In genomic region chr10:103676851-103677417, GRCh38 we compare ENCODE assay signal across 9 cellular contexts.
A peak's percentile ranks its signal among the peaks of the same experiment; 100 is the strongest.
DNase-seq lines count a peak whose midpoint lies in the region; ATAC-seq and TF ChIP-seq lines count a peak whose summit lies in the region.
"Had no signal": no experiment of that assay in that cellular context is flagged by ENCODE, and none has a peak within 500 bp of the region (broad histone marks: within the 10 kb centered on the region; RNA-seq: fewer than 3 reads in every experiment).

No MANE protein-coding gene starts in this region.

- no peaks in the 10 kb centered on the region for H3K27me3 Mint-ChIP-seq in CD4-positive, alpha-beta memory T cell

- no peaks in the 10 kb centered on the region for H3K27me3 ChIP-seq in CD4-positive, alpha-beta memory T cell (ENCODE audit: insufficient read depth, low read length)
- no peaks in the 10 kb centered on the region for H3K27me3 ChIP-seq in heart right ventricle

- peak; percentile 41 to 68 (median 65) for ATAC-seq in heart right ventricle
- peak; percentile 75 for ATAC-seq in sciatic nerve
- no peak for ATAC-seq in HG02938 (IDR thresholded peaks at IDR 0.05; ENCODE audit: unreplicated experiment)

- peak overlapping the region in 1 of 2 donors; percentile 56 for H3K4me3 ChIP-seq in CD4-positive, alpha-beta memory T cell (ENCODE audit: low read length in 2 of 2)
- peak overlapping the region in 2 of 10 donors; percentile 39 to 46 for H3K4me3 ChIP-seq in heart right ventricle
- H3K4me3 ChIP-seq: HAP-1 had no signal

- CTCF ChIA-PET in CD4-positive, alpha-beta memory T cell (lab: Charles Lee; ENCODE audit: partially characterized antibody): interaction anchor here (0.8 kb wide), 1 partner anchor 9 kb away, joined by 3 read pairs; no protein-coding TSS in a partner anchor

- intact Hi-C loops in CD4-positive, alpha-beta memory T cell (cut with micrococcal nuclease): loop anchor here (10.0 kb wide), 1 partner anchor 282 kb away; the partner anchor contains the start of genes ATP5MK and PDCD11
- intact Hi-C loops in heart right ventricle (cut with DNase I) (loop anchor here in 1 of 10 donors (5.0 kb wide), 1 partner anchor 60 kb away; no protein-coding TSS in a partner anchor), sciatic nerve (cut with DNase I) (no loop called here)

- peak overlapping the region; percentile 39 to 99 (median 98) for H3K27ac Mint-ChIP-seq in CD4-positive, alpha-beta memory T cell

- POLR2A ChIA-PET in CD4-positive, alpha-beta memory T cell (lab: Charles Lee; ENCODE audit: partially characterized antibody): no interaction called here

- H3K27ac ChIP-seq in CD4-positive, alpha-beta memory T cell (ENCODE audit: low read depth, low read length): peak overlapping the region; percentile 86
- H3K27ac ChIP-seq in adipose tissue (ENCODE audit: low read depth, low read length) (peak overlapping the region; percentile 63), heart right ventricle (peak overlapping the region; percentile 16 to 90 (median 82))

- H3K4me1 ChIP-seq in CD4-positive, alpha-beta memory T cell (ENCODE audit: insufficient read depth, low read length): peaks cover 29% of the 10 kb centered on the region
- H3K4me1 ChIP-seq in heart right ventricle: peaks cover 3 to 62% (median 37%) of the 10 kb centered on the region in 9 donors

- H3K4me3 Mint-ChIP-seq in CD4-positive, alpha-beta memory T cell: peak overlapping the region in 4 of 8 donors; percentile 12 to 59 (median 24)

- H3K9me3 Mint-ChIP-seq in CD4-positive, alpha-beta memory T cell: no peaks in the 10 kb centered on the region

- TF ChIP-seq CTCF in heart right ventricle (IDR thresholded peaks at IDR 0.05): no peak

- no peak for DNase-seq in CD4-positive, alpha-beta memory T cell
- DNase-seq in heart right ventricle (no peak), sciatic nerve (ENCODE audit: low spot score) (peak; percentile 82), NCI-H774 (lab: John Stamatoyannopoulos, UW) (no peak), DMS79 (lab: John Stamatoyannopoulos, UW) (no peak), NCI-H524 treated with DMSO at 0.1 percent for 48 hours (lab: John Stamatoyannopoulos, UW) (no peak)

- peaks cover 0 to 8% of the 10 kb centered on the region in 2 donors for H3K36me3 Mint-ChIP-seq in CD4-positive, alpha-beta memory T cell

- 59 to 76% (median 64%) methylated on average over 16 of the region's 16 CpGs for WGBS in adipose tissue, 3 donors
- WGBS in heart right ventricle, 2 donors: 68 to 71% methylated on average over 16 of the region's 16 CpGs

- peaks cover 10 to 27% (median 17%) of the 10 kb centered on the region in 4 donors for H3K4me1 Mint-ChIP-seq in CD4-positive, alpha-beta memory T cell

- no peaks in the 10 kb centered on the region for H3K9me3 ChIP-seq in CD4-positive, alpha-beta memory T cell (ENCODE audit: control insufficient read depth in 1 of 2, low read length in 2 of 2)
- H3K9me3 ChIP-seq in heart right ventricle: no peaks in the 10 kb centered on the region
- H3K9me3 ChIP-seq: HAP-1 had no signal

- no peaks in the 10 kb centered on the region for H3K36me3 ChIP-seq in CD4-positive, alpha-beta memory T cell (ENCODE audit: insufficient read depth, low read length)
- peaks cover 0 to 6% (median 0%) of the 10 kb centered on the region in 9 donors for H3K36me3 ChIP-seq in heart right ventricle
- H3K36me3 ChIP-seq: HAP-1 had no signal
